In the genomic region with DNA sequence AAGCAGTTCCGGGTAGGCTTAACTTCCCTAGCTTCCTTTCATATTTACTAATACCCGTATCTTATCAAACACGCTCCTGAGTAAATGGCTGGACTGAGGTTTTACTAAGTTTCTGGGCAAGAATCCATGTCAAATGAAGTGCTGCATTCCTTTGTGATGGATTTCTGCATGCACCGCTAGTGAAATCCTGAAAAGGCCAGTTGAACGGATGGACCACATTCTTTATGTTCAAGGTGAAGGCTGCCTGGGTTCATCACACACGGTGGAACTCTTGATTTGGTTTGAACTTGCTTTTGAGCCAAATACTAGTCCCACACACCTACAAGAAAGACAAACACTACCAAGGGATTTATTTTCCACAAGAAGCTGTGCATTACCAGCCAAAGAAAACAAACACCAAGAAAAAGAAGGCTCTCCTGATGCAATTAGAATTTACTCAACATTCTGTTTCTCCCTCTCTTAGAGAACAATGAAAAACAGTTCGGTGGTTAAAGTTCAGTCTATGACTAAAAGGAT, we compare ENCODE assay signal across 1 cellular context.
TF ChIP-seq lines count a peak whose summit lies in the region.

No MANE protein-coding gene starts in this region.

TF ChIP-seq in IMR-90, 13 proteins besides CTCF, POLR2A, EP300 and RAD21 (continued from another document):
- TF ChIP-seq FOS (IDR thresholded peaks at IDR 0.05; ENCODE audit: low read depth, low read length), result no peak
- peak; percentile 66 for TF ChIP-seq CEBPB (IDR thresholded peaks at IDR 0.05; ENCODE audit: low read depth, low read length)
- no peak for TF ChIP-seq RCOR1 (IDR thresholded peaks at IDR 0.05; ENCODE audit: insufficient replicate concordance, low read length)
- TF ChIP-seq, protein P1, sequence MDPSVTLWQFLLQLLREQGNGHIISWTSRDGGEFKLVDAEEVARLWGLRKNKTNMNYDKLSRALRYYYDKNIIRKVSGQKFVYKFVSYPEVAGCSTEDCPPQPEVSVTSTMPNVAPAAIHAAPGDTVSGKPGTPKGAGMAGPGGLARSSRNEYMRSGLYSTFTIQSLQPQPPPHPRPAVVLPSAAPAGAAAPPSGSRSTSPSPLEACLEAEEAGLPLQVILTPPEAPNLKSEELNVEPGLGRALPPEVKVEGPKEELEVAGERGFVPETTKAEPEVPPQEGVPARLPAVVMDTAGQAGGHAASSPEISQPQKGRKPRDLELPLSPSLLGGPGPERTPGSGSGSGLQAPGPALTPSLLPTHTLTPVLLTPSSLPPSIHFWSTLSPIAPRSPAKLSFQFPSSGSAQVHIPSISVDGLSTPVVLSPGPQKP (IDR thresholded peaks at IDR 0.05; ENCODE audit: borderline replicate concordance, low read depth, low read length), result no peak
- peak; percentile 3; the same call in 1 of the 2 replicates for TF ChIP-seq BHLHE40 (IDR thresholded peaks at IDR 0.05; ENCODE audit: low read depth, low read length)
